In genomic region chr12:124754491-124754890, GRCh38 we compare ENCODE assay signal across 11 cellular contexts.
DNase-seq lines count a peak whose midpoint lies in the region; ATAC-seq and TF ChIP-seq lines count a peak whose summit lies in the region.
"Had no signal": no experiment of that assay in that cellular context is flagged by ENCODE, and none has a peak within 500 bp of the region (broad histone marks: within the 10 kb centered on the region; RNA-seq: fewer than 3 reads in every experiment).

No MANE protein-coding gene starts in this region.

- H3K27ac ChIP-seq in left ventricle myocardium inferior (replicated peaks) (peak overlapping the region; percentile 95), duodenal mucosa (ENCODE audit: low read depth, low read length) (peak overlapping the region; percentile 45), upper lobe of right lung (peak overlapping the region; percentile 85)

- TF ChIP-seq CTCF in left ventricle myocardium inferior (IDR thresholded peaks at IDR 0.05; ENCODE audit: borderline replicate concordance) (no peak), osteocyte (IDR thresholded peaks at IDR 0.05) (no peak), upper lobe of right lung (IDR thresholded peaks at IDR 0.05) (no peak)

- H3K4me1 Mint-ChIP-seq in osteocyte (ENCODE audit: unreplicated experiment): peaks cover 34% of the 10 kb centered on the region
- H3K4me1 Mint-ChIP-seq: memory B cell had no signal

- H3K27me3 ChIP-seq in left ventricle myocardium inferior (ENCODE audit: low read depth) (no peaks in the 10 kb centered on the region), duodenal mucosa (ENCODE audit: control insufficient read depth in 1 of 2, insufficient read depth in 2 of 2, low read length in 2 of 2) (no peaks in the 10 kb centered on the region), upper lobe of right lung (no peaks in the 10 kb centered on the region), H7 (ENCODE audit: control insufficient read depth, insufficient read depth, low read length) (no peaks in the 10 kb centered on the region)

- H3K9me3 Mint-ChIP-seq in osteocyte (ENCODE audit: unreplicated experiment): peaks cover 5% of the 10 kb centered on the region

- H3K27ac Mint-ChIP-seq in osteocyte (ENCODE audit: unreplicated experiment): peak overlapping the region; percentile 50
- H3K27ac Mint-ChIP-seq: memory B cell had no signal

- H3K4me3 Mint-ChIP-seq in osteocyte (ENCODE audit: unreplicated experiment): no peak overlapping the region
- H3K4me3 Mint-ChIP-seq: activated naive CD4-positive, alpha-beta T cell treated with anti-CD3 and anti-CD28 coated beads, Interleukin-2, amount 10 ng/mL, durations not matched to agents 7 days and 5 days; memory B cell had no signal

- no peaks in the 10 kb centered on the region for H3K36me3 Mint-ChIP-seq in osteocyte (ENCODE audit: unreplicated experiment)
- H3K36me3 Mint-ChIP-seq: activated naive CD4-positive, alpha-beta T cell treated with anti-CD3 and anti-CD28 coated beads, Interleukin-2, amount 10 ng/mL, durations not matched to agents 7 days and 5 days had no signal

- intact Hi-C loops in left ventricle myocardium inferior (cut with micrococcal nuclease) (no loop called here), Right ventricle myocardium superior (cut with DNase I) (no loop called here), upper lobe of right lung (cut with DNase I) (no loop called here)

- H3K36me3 ChIP-seq in left ventricle myocardium inferior (no peaks in the 10 kb centered on the region), duodenal mucosa (ENCODE audit: control insufficient read depth in 1 of 2, insufficient read depth in 2 of 2, low read length in 2 of 2) (no peaks in the 10 kb centered on the region), upper lobe of right lung (no peaks in the 10 kb centered on the region), H7 (replicated peaks; ENCODE audit: control insufficient read depth, insufficient read depth, low read length) (no peaks in the 10 kb centered on the region)

- no peak overlapping the region for H3K9ac ChIP-seq in duodenal mucosa (ENCODE audit: low read depth in 1 of 2, low read length in 2 of 2)

- no peak for ATAC-seq in Right ventricle myocardium superior (ENCODE audit: poor library complexity)
- ATAC-seq in upper lobe of right lung: no peak

- H3K4me1 ChIP-seq in left ventricle myocardium inferior (peaks cover 56% of the 10 kb centered on the region), duodenal mucosa (ENCODE audit: control insufficient read depth in 1 of 2, insufficient read depth in 2 of 2, low read length in 2 of 2) (peaks cover 8 to 15% of the 10 kb centered on the region in 2 donors), upper lobe of right lung (peaks cover 52% of the 10 kb centered on the region)

- H3K4me3 ChIP-seq in left ventricle myocardium inferior: no peak overlapping the region
- H3K4me3 ChIP-seq in duodenal mucosa (ENCODE audit: low read depth in 1 of 2, low read length in 2 of 2): no peak overlapping the region
- H3K4me3 ChIP-seq in upper lobe of right lung: no peak overlapping the region
- H3K4me3 ChIP-seq in H7 (ENCODE audit: insufficient read depth, low read depth, low read length): no peak overlapping the region

- H3K9me3 ChIP-seq in left ventricle myocardium inferior (replicated peaks): peaks cover 8% of the 10 kb centered on the region
- peaks cover 2 to 4% of the 10 kb centered on the region in 2 donors for H3K9me3 ChIP-seq in duodenal mucosa (ENCODE audit: control insufficient read depth in 1 of 2, low read length in 2 of 2)
- H3K9me3 ChIP-seq in upper lobe of right lung: no peaks in the 10 kb centered on the region

- no peaks in the 10 kb centered on the region for H3K27me3 Mint-ChIP-seq in osteocyte (ENCODE audit: unreplicated experiment)

- no peak for DNase-seq in left ventricle myocardium inferior
- DNase-seq in Right ventricle myocardium superior: no peak
- no peak for DNase-seq in osteocyte (ENCODE audit: extremely low spot score, unreplicated experiment)
- no peak for DNase-seq in upper lobe of right lung
- no peak for DNase-seq in iPS-NIHi11 (ENCODE audit: low spot score)
- no peak for DNase-seq in H7
- DNase-seq in A172 (ENCODE audit: low spot score): no peak
- DNase-seq: activated naive CD4-positive, alpha-beta T cell treated with anti-CD3 and anti-CD28 coated beads, Interleukin-2, amount 10 ng/mL, durations not matched to agents 7 days and 5 days; T1000 had no signal

Comparison
In these comparisons a context has a peak if more than half of its experiments do, and no peak if none do; other contexts are left out.
1. H3K27ac ChIP-seq: peak in every context shown above with its lines; median percentile 95 in left ventricle myocardium inferior; 85 in upper lobe of right lung; 45 in duodenal mucosa.